Comparison of ENCODE assay signal across 18 cellular contexts in the genomic region with DNA sequence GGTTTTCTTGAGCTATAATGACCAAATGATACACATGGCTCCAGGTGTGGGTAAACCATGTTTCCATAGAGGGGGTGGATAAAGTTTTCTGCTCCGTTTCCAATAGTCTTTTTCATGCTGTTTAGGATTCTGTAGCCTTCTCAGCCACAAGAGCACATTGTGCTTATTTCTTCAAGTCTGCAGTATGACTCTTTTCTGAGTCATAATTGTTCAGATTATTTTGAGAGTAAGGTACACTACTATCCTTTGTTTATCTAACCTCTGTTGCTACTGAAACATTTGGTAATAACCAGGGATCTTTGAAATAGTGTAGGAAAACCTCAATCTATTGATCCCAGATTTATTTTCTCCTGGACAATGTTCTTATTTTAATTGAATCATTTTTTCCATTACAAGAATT.
A peak's percentile ranks its signal among the peaks of the same experiment; 100 is the strongest.
DNase-seq lines count a peak whose midpoint lies in the region; ATAC-seq and TF ChIP-seq lines count a peak whose summit lies in the region.
"Had no signal": no experiment of that assay in that cellular context is flagged by ENCODE, and none has a peak within 500 bp of the region (broad histone marks: within the 10 kb centered on the region; RNA-seq: fewer than 3 reads in every experiment).

No MANE protein-coding gene starts in this region.

- TF ChIP-seq CTCF in cardiac fibroblast (IDR thresholded peaks at IDR 0.05; ENCODE audit: low read depth, low read length): no peak

- H3K4me3 ChIP-seq in cardiac fibroblast (replicated peaks in 1 of 2; ENCODE audit: low read depth in 2 of 2, low read length in 2 of 2): no peak overlapping the region
- H3K4me3 ChIP-seq: GM23338, psoas muscle, SJCRH30, testis had no signal

- no peak overlapping the region for H3K27ac Mint-ChIP-seq in activated CD8-positive, alpha-beta T cell treated with anti-CD3 and anti-CD28 coated beads, Interleukin-2, amount 10 ng/mL, durations not matched to agents 7 days and 5 days
- H3K27ac Mint-ChIP-seq: activated naive CD8-positive, alpha-beta T cell; GM23338 had no signal

- no peak for ATAC-seq in activated CD8-positive, alpha-beta T cell treated with anti-CD3 and anti-CD28 coated beads, Interleukin-2, amount 10 ng/mL, durations not matched to agents 7 days and 5 days
- ATAC-seq in HG03175 (IDR thresholded peaks at IDR 0.05; ENCODE audit: unreplicated experiment): no peak
- ATAC-seq: GM23338, HepG2, psoas muscle had no signal

- CTCF ChIA-PET in activated CD8-positive, alpha-beta T cell treated with anti-CD3 and anti-CD28 coated beads, Interleukin-2, amount 10 ng/mL, durations not matched to agents 7 days and 5 days (lab: Charles Lee): no interaction called here

- H3K27me3 Mint-ChIP-seq in activated CD8-positive, alpha-beta T cell treated with anti-CD3 and anti-CD28 coated beads, Interleukin-2, amount 10 ng/mL, durations not matched to agents 7 days and 5 days (ENCODE audit: low read depth): no peaks in the 10 kb centered on the region
- H3K27me3 Mint-ChIP-seq: activated naive CD8-positive, alpha-beta T cell had no signal

- H3K4me1 Mint-ChIP-seq in activated CD8-positive, alpha-beta T cell treated with anti-CD3 and anti-CD28 coated beads, Interleukin-2, amount 10 ng/mL, durations not matched to agents 7 days and 5 days (ENCODE audit: low read depth): no peaks in the 10 kb centered on the region
- H3K4me1 Mint-ChIP-seq: GM23338 had no signal

- no peak overlapping the region for H3K4me3 Mint-ChIP-seq in activated CD8-positive, alpha-beta T cell treated with anti-CD3 and anti-CD28 coated beads, Interleukin-2, amount 10 ng/mL, durations not matched to agents 7 days and 5 days
- H3K4me3 Mint-ChIP-seq: activated naive CD8-positive, alpha-beta T cell; GM23338 had no signal

- DNase-seq in AG08396 (ENCODE audit: low spot score) (peak; percentile 20), LoVo (ENCODE audit: low spot score) (peak; percentile 12), cardiac fibroblast (ENCODE audit: low read depth in 2 of 2) (peak; percentile 39 to 85), kidney glomerular epithelial cell (lab: John Stamatoyannopoulos, UW) (peak; percentile 91), COR-L47 (lab: John Stamatoyannopoulos, UW) (no peak), NCI-H524 (lab: John Stamatoyannopoulos, UW) (no peak)
- DNase-seq in activated CD8-positive, alpha-beta T cell treated with anti-CD3 and anti-CD28 coated beads, Interleukin-2, amount 10 ng/mL, durations not matched to agents 7 days and 5 days: no peak
- DNase-seq: activated CD4-positive, alpha-beta T cell treated with anti-CD3 and anti-CD28 coated beads for 48 hours; Caco-2; NCI-H1092; psoas muscle; SJCRH30; stimulated activated CD4-positive, alpha-beta T cell treated with anti-CD3 and anti-CD28 coated beads, Interleukin-1b, Interleukin-23, amount 100 ng/mL, for 48 hours; testis had no signal

- POLR2A ChIA-PET in activated CD8-positive, alpha-beta T cell treated with anti-CD3 and anti-CD28 coated beads, Interleukin-2, amount 10 ng/mL, durations not matched to agents 7 days and 5 days (lab: Charles Lee): no interaction called here

- H3K9me3 Mint-ChIP-seq in activated CD8-positive, alpha-beta T cell treated with anti-CD3 and anti-CD28 coated beads, Interleukin-2, amount 10 ng/mL, durations not matched to agents 7 days and 5 days (ENCODE audit: insufficient read depth): peaks cover 4% of the 10 kb centered on the region

- no peaks in the 10 kb centered on the region for H3K36me3 Mint-ChIP-seq in activated CD8-positive, alpha-beta T cell treated with anti-CD3 and anti-CD28 coated beads, Interleukin-2, amount 10 ng/mL, durations not matched to agents 7 days and 5 days (ENCODE audit: low read depth)
- H3K36me3 Mint-ChIP-seq: activated naive CD8-positive, alpha-beta T cell had no signal

Comparison
In these comparisons a context has a peak if more than half of its experiments do, and no peak if none do; other contexts are left out.
1. DNase-seq: peak in AG08396 (single experiment), LoVo (single experiment), cardiac fibroblast (2 of 2) and kidney glomerular epithelial cell (single experiment); none in activated CD8-positive, alpha-beta T cell treated with anti-CD3 and anti-CD28 coated beads, Interleukin-2, amount 10 ng/mL, durations not matched to agents 7 days and 5 days (single experiment), COR-L47 (single experiment) and NCI-H524 (0 of 2).